Comparison of ENCODE assay signal across 8 cellular contexts in genomic region chr6:35568967-35569606, GRCh38. TPM values are rescaled to one million over a fixed set of nuclear protein-coding genes. Genes with fewer than 3 reads are reported as not detected.
DNase-seq lines count a peak whose midpoint lies in the region; ATAC-seq, FAIRE-seq and TF ChIP-seq lines count a peak whose summit lies in the region.

No MANE protein-coding gene starts in this region.

- H2AFZ ChIP-seq in OCI-LY7 (ENCODE audit: low read length) (no peak overlapping the region), astrocyte (ENCODE audit: low read depth, low read length) (no peak overlapping the region)

- H4K20me1 ChIP-seq in OCI-LY7 (ENCODE audit: insufficient read depth, low read length) = no peaks in the 10 kb centered on the region
- no peaks in the 10 kb centered on the region for H4K20me1 ChIP-seq in astrocyte (ENCODE audit: insufficient read depth, low read length)

- H3K9me3 ChIP-seq in OCI-LY7 (ENCODE audit: low read length) = no peaks in the 10 kb centered on the region
- no peaks in the 10 kb centered on the region for H3K9me3 ChIP-seq in astrocyte (ENCODE audit: insufficient read depth, low read depth, low read length)
- no peaks in the 10 kb centered on the region for H3K9me3 ChIP-seq in left lung
- no peaks in the 10 kb centered on the region for H3K9me3 ChIP-seq in testis

- WGBS in testis, 2 donors = 86 to 88% methylated on average over 7 to 8 of the region's 8 CpGs

- CTCF ChIA-PET in OCI-LY7 (lab: Charles Lee; ENCODE audit: unreplicated experiment) = interaction anchor here (0.5 kb wide), 1 partner anchor 363 kb away, joined by 3 read pairs; no protein-coding TSS in a partner anchor

- in situ Hi-C loops in G401 (cut with HindIII; ENCODE audit: low sequenced_read_pairs) = no loop called here

- TF ChIP-seq CTCF in OCI-LY7 (conservative IDR thresholded peaks at IDR 0.05; ENCODE audit: low read length) (peak; percentile 68), astrocyte (IDR thresholded peaks at IDR 0.05; ENCODE audit: insufficient read depth, low read depth, low read length) (peak; percentile 5), left lung (IDR thresholded peaks at IDR 0.05) (peak in 1 of 2 donors; percentile 27), testis (IDR thresholded peaks at IDR 0.05) (peak in 1 of 3 experiments; percentile 17)

- no peak overlapping the region for H3K27ac Mint-ChIP-seq in astrocyte (ENCODE audit: unreplicated experiment)

- no TSS peak for BruUV-seq in OCI-LY7 (replicated peaks; lab: Mats Ljungman, UMichigan)

- H3K4me3 Mint-ChIP-seq in astrocyte (ENCODE audit: unreplicated experiment) = no peak overlapping the region

- H3K9ac ChIP-seq in astrocyte (ENCODE audit: low read length) = no peak overlapping the region

- H3K79me2 ChIP-seq in OCI-LY7 (ENCODE audit: insufficient read depth, low read depth, low read length) = no peaks in the 10 kb centered on the region
- no peaks in the 10 kb centered on the region for H3K79me2 ChIP-seq in astrocyte (ENCODE audit: insufficient read depth, low read length)

- H3K4me1 ChIP-seq in OCI-LY7 (ENCODE audit: insufficient read depth, low read length, poor library complexity, severe bottlenecking) (no peaks in the 10 kb centered on the region), astrocyte (ENCODE audit: insufficient read depth, low read length) (no peaks in the 10 kb centered on the region), left lung (no peaks in the 10 kb centered on the region), testis (peaks cover 36% of the 10 kb centered on the region)

- peak; percentile 13 for DNase-seq in G401 (ENCODE audit: low spot score)
- peak; percentile 19 for DNase-seq in OCI-LY7 (ENCODE audit: low spot score)
- no peak for DNase-seq in astrocyte (ENCODE audit: low read depth)
- peak in 1 of 2 donors; percentile 80 for DNase-seq in left lung
- peak; percentile 46 for DNase-seq in testis
- no peak for DNase-seq in H4 (ENCODE audit: low spot score)
- DNase-seq in NCI-H510A treated with DMSO at 0.1 percent for 48 hours (lab: John Stamatoyannopoulos, UW) = no peak

- no peaks in the 10 kb centered on the region for H3K36me3 Mint-ChIP-seq in astrocyte (ENCODE audit: low read depth, unreplicated experiment)

- peaks cover 15% of the 10 kb centered on the region for H3K27me3 ChIP-seq in astrocyte (ENCODE audit: insufficient read depth, low read length)
- H3K27me3 ChIP-seq in left lung = no peaks in the 10 kb centered on the region
- H3K27me3 ChIP-seq in testis = no peaks in the 10 kb centered on the region

- ATAC-seq in left lung (peak; percentile 60), GM21786 (IDR thresholded peaks at IDR 0.05; ENCODE audit: unreplicated experiment) (no peak)

- H3K9me2 ChIP-seq in OCI-LY7 (ENCODE audit: insufficient read depth, low read length) = no peaks in the 10 kb centered on the region

- FAIRE-seq in astrocyte (lab: Jason Lieb, UNC) = no peak

- H3K4me1 Mint-ChIP-seq in astrocyte (ENCODE audit: low read depth, unreplicated experiment) = no peaks in the 10 kb centered on the region

- TF ChIP-seq POLR2A in testis (IDR thresholded peaks at IDR 0.05) = no peak

- intact Hi-C loops in OCI-LY7 (cut with micrococcal nuclease; ENCODE audit: unreplicated experiment) (no loop called here), left lung (cut with DNase I) (no loop called here), testis (cut with DNase I; ENCODE audit: low total_unique reads) (no loop called here)

- H3K36me3 ChIP-seq in OCI-LY7 (ENCODE audit: insufficient read depth, low read length) (peaks cover 28% of the 10 kb centered on the region), astrocyte (ENCODE audit: insufficient read depth, low read length) (no peaks in the 10 kb centered on the region), left lung (peaks cover 0 to 27% of the 10 kb centered on the region in 2 donors), testis (ENCODE audit: low read depth, missing control alignments) (no peaks in the 10 kb centered on the region)

- H3K9me3 Mint-ChIP-seq in astrocyte (ENCODE audit: unreplicated experiment) = peaks cover 8% of the 10 kb centered on the region

- H3K4me3 ChIP-seq in OCI-LY7 (ENCODE audit: low read depth, low read length, poor library complexity, severe bottlenecking) (no peak overlapping the region), astrocyte (ENCODE audit: insufficient read depth, low read depth, low read length) (no peak overlapping the region), left lung (no peak overlapping the region), testis (no peak overlapping the region)

- H3K4me2 ChIP-seq in OCI-LY7 (ENCODE audit: low read length) = no peak overlapping the region
- no peak overlapping the region for H3K4me2 ChIP-seq in astrocyte (ENCODE audit: low read length)

- H3K27me3 Mint-ChIP-seq in astrocyte (ENCODE audit: low read depth, unreplicated experiment) = peaks cover 16% of the 10 kb centered on the region

- H3K27ac ChIP-seq in OCI-LY7 (ENCODE audit: low read depth, low read length, poor library complexity, severe bottlenecking) (no peak overlapping the region), astrocyte (ENCODE audit: low read depth, low read length) (no peak overlapping the region), left lung (no peak overlapping the region), testis (peak overlapping the region in 1 of 2 donors; percentile 20)

- POLR2A ChIA-PET in OCI-LY7 (lab: Charles Lee) = no interaction called here

RNA-seq across cellular contexts. Expression of gene TULP1, which starts 56.4 kb away (rescaled TPM):
- total RNA-seq in G401 (2014; rRNA removed; shearing (Covaris generic)) = not detected in 2 replicates
- not detected in 2 replicates for total RNA-seq in OCI-LY7 (2014; rRNA removed; shearing (Covaris generic))
- total RNA-seq in OCI-LY7 (2022) (not detected in 2 replicates), astrocyte (not detected in 2 replicates), left lung (not detected), testis (1 to 10 TPM in 1 of 2 donors, under 1 TPM in 1; 0.87 to 2.4 TPM)
- 0.53 TPM for polyA plus RNA-seq in testis (ENCODE audit: insufficient read depth, low read depth, low replicate concordance)
- not detected in 2 replicates for total RNA-seq in H4 (2014; rRNA removed; shearing (Covaris generic))

Comparison
In these comparisons a context has a peak if more than half of its experiments do, and no peak if none do; other contexts are left out.
1. DNase-seq: peak in G401 (single experiment), OCI-LY7 (single experiment) and testis (single experiment); none in astrocyte (single experiment), H4 (single experiment) and NCI-H510A treated with DMSO at 0.1 percent for 48 hours (single experiment).